ENCODE assay signal across 1 cellular context in the genomic region with DNA sequence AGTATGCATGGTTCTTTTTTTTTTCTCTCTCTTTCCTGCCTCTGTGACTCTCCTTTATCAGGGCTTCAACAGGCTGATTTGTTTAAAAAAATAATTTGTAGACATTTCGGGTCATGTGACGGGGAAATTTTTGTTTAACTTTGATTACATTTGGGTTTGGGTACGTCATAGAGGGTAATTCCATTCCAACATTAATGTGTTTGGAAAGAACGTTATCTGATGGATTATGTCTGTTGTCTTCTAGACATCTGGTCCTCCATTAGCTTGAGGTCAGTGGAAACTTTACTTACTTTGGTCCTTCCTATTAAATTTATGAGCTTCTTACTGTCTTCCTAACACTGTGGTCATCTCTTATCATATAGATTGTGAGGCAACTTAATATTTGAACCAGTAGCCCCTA.
A peak's percentile ranks its signal among the peaks of the same experiment; 100 is the strongest.
TF ChIP-seq lines count a peak whose summit lies in the region.

No MANE protein-coding gene starts in this region.

TF ChIP-seq in IMR-90, 13 proteins besides CTCF, POLR2A, EP300 and RAD21:
- TF ChIP-seq, protein P1, sequence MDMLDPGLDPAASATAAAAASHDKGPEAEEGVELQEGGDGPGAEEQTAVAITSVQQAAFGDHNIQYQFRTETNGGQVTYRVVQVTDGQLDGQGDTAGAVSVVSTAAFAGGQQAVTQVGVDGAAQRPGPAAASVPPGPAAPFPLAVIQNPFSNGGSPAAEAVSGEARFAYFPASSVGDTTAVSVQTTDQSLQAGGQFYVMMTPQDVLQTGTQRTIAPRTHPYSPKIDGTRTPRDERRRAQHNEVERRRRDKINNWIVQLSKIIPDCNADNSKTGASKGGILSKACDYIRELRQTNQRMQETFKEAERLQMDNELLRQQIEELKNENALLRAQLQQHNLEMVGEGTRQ (IDR thresholded peaks at IDR 0.05; ENCODE audit: low read depth, low read length): peak; percentile 71
- TF ChIP-seq CHD1 (IDR thresholded peaks at IDR 0.05; ENCODE audit: low read depth, low read length): no peak
